12 cellular contexts compared by ENCODE assay signal in genomic region chr2:217941886-217942728, GRCh38.
A peak's percentile ranks its signal among the peaks of the same experiment; 100 is the strongest.
DNase-seq lines count a peak whose midpoint lies in the region; ATAC-seq, FAIRE-seq and TF ChIP-seq lines count a peak whose summit lies in the region.
"Had no signal": no experiment of that assay in that cellular context is flagged by ENCODE, and none has a peak within 500 bp of the region (broad histone marks: within the 10 kb centered on the region; RNA-seq: fewer than 3 reads in every experiment).

No MANE protein-coding gene starts in this region.

- H3K9ac ChIP-seq in kidney (ENCODE audit: low read length in 2 of 2): peak overlapping the region; percentile 90

- FAIRE-seq in kidney (lab: Jason Lieb, UNC): no peak
- FAIRE-seq in GM12892 (lab: Jason Lieb, UNC): no peak
- no peak for FAIRE-seq in frontal cortex (lab: Jason Lieb, UNC)

- TF ChIP-seq POLR2A in gastrocnemius medialis (IDR thresholded peaks at IDR 0.05) (no peak), GM12892 (IDR thresholded peaks at IDR 0.05; ENCODE audit: low read depth, low read length) (no peak)

- TF ChIP-seq CTCF in BJ (IDR thresholded peaks at IDR 0.05; ENCODE audit: insufficient read depth, low read depth, low read length) (no peak), kidney (IDR thresholded peaks at IDR 0.05; ENCODE audit: borderline replicate concordance, extremely low read depth, insufficient read depth) (no peak), gastrocnemius medialis (IDR thresholded peaks at IDR 0.05 in 4 of 5, conservative IDR thresholded peaks at IDR 0.05 in 1 of 5) (no peak)

- H3K9me3 ChIP-seq in kidney (ENCODE audit: control insufficient read depth in 1 of 2, low read length in 2 of 2) (no peaks in the 10 kb centered on the region), gastrocnemius medialis (no peaks in the 10 kb centered on the region)

- DNase-seq in BJ (ENCODE audit: low read depth): no peak
- peak; percentile 75 for DNase-seq in kidney
- no peak for DNase-seq in gastrocnemius medialis
- no peak for DNase-seq in GM12892 (ENCODE audit: insufficient read length)
- no peak for DNase-seq in sciatic nerve (ENCODE audit: low spot score)
- DNase-seq in frontal cortex (ENCODE audit: low spot score in 2 of 2): no peak
- DNase-seq: CD4-positive, alpha-beta T cell; NCI-H2081; SHP77 had no signal

- H3K27me3 ChIP-seq in BJ (ENCODE audit: control insufficient read depth, insufficient read depth, low read length) (no peaks in the 10 kb centered on the region), gastrocnemius medialis (no peaks in the 10 kb centered on the region)

- H3K36me3 ChIP-seq in BJ (ENCODE audit: control insufficient read depth, insufficient read depth, low read length): no peaks in the 10 kb centered on the region; the same call in 1 of the 2 replicates
- H3K36me3 ChIP-seq in kidney (ENCODE audit: control insufficient read depth in 1 of 2, insufficient read depth in 2 of 2, low read length in 2 of 2): peaks cover 0 to 4% of the 10 kb centered on the region in 2 donors
- no peaks in the 10 kb centered on the region for H3K36me3 ChIP-seq in gastrocnemius medialis

- H3K27ac ChIP-seq in adipose tissue (ENCODE audit: low read depth, low read length) (peak overlapping the region; percentile 44), kidney (ENCODE audit: low read depth in 2 of 2, low read length in 2 of 2) (peak overlapping the region; percentile 93 to 96), gastrocnemius medialis (peak overlapping the region; percentile 87 to 94 (median 89))

- in situ Hi-C loops in gastrocnemius medialis (cut with MboI; ENCODE audit: low sequenced_read_pairs in 4 of 4): no loop called here

- CTCF ChIA-PET in BJ (lab: Yijun Ruan, JAX): interaction anchor here (1.1 to 3.1 kb wide), 6 partner anchors 13 to 157 kb away, joined by 3 to 13 read pairs (median 4); no protein-coding TSS in a partner anchor

- intact Hi-C loops in kidney (cut with DNase I): loop anchor here (10.0 kb wide), 1 partner anchor 47 kb away; no protein-coding TSS in a partner anchor
- intact Hi-C loops in gastrocnemius medialis (cut with DNase I; ENCODE audit: low total_unique reads): loop anchor here (5.0 kb wide), 1 partner anchor 50 kb away; no protein-coding TSS in a partner anchor
- intact Hi-C loops in sciatic nerve (cut with DNase I): loop anchor here (5.0 kb wide), 1 partner anchor 45 kb away; no protein-coding TSS in a partner anchor

- H3K4me1 ChIP-seq in kidney (ENCODE audit: control insufficient read depth in 1 of 2, insufficient read depth in 1 of 2, low read depth in 1 of 2, low read length in 2 of 2) (peaks cover 20 to 55% of the 10 kb centered on the region in 2 donors), gastrocnemius medialis (peaks cover 42 to 51% of the 10 kb centered on the region in 2 donors)

- peak overlapping the region; percentile 37 for H3K4me3 ChIP-seq in BJ (ENCODE audit: low read depth, low read length)
- peak overlapping the region; percentile 93 to 98 for H3K4me3 ChIP-seq in kidney (ENCODE audit: low read length in 2 of 2)
- peak overlapping the region; percentile 53 to 61 (median 56) for H3K4me3 ChIP-seq in gastrocnemius medialis

- POLR2A ChIA-PET in BJ (lab: Charles Lee): no interaction called here

- WGBS in adipose tissue, 3 donors: 50 to 58% (median 54%) methylated on average over 8 of the region's 8 CpGs

- ATAC-seq in gastrocnemius medialis: no peak
- ATAC-seq in GM18907 (IDR thresholded peaks at IDR 0.05; ENCODE audit: unreplicated experiment): no peak
- no peak for ATAC-seq in sciatic nerve
- ATAC-seq: naive thymus-derived CD8-positive, alpha-beta T cell had no signal

Comparison
In these comparisons a context has a peak if more than half of its experiments do, and no peak if none do; other contexts are left out.
1. H3K4me3 ChIP-seq: peak in every context shown above with its lines; median percentile 96 in kidney; 56 in gastrocnemius medialis; 37 in BJ.
2. H3K27ac ChIP-seq: peak in every context shown above with its lines; median percentile 94 in kidney; 89 in gastrocnemius medialis; 44 in adipose tissue.